Comparison of ENCODE assay signal across 27 cellular contexts in genomic region chr5:78622302-78622971, GRCh38.
"Had no signal": no experiment of that assay in that cellular context is flagged by ENCODE, and none has a peak within 500 bp of the region (broad histone marks: within the 10 kb centered on the region; RNA-seq: fewer than 3 reads in every experiment).

No MANE protein-coding gene starts in this region.

- FAIRE-seq: bronchial epithelial cell, islet of Langerhans had no signal

- H3K27me3 Mint-ChIP-seq: naive B cell had no signal

- H3K36me3 ChIP-seq: ovary, thyroid gland had no signal

- ATAC-seq: activated T-cell treated with anti-CD3 and anti-CD28 coated beads, Interleukin-2, amount 50 U/mL, for 4 hours; gastroesophageal sphincter; psoas muscle; right cardiac atrium; stimulated activated naive CD8-positive, alpha-beta T cell treated with anti-CD3 and anti-CD28 coated beads, Interleukin-15, Interleukin-2, amounts not matched to agents 100 U/mL and 50 U/mL, for 24 hours had no signal

- H3K4me3 ChIP-seq: gastroesophageal sphincter, ovary, psoas muscle, thyroid gland had no signal

- H3K27ac ChIP-seq: epithelial cell of prostate, gastroesophageal sphincter, ovary, psoas muscle, thyroid gland had no signal

- DNase-seq: activated CD4-positive, alpha-beta T cell treated with anti-CD3 and anti-CD28 coated beads for 4 hours; activated CD4-positive, alpha-beta T cell treated with anti-CD3 and anti-CD28 coated beads, Interleukin-2, amount 50 U/mL, for 48 hours; activated CD4-positive, CD25-positive, alpha-beta regulatory T cell; activated CD8-positive, alpha-beta memory T cell treated with anti-CD3 and anti-CD28 coated beads, Interleukin-2, amount 50 U/mL, for 48 hours; activated naive CD4-positive, alpha-beta T cell; activated T-cell treated with anti-CD3 and anti-CD28 coated beads, Interleukin-2, amount 50 U/mL, for 4 hours; cerebellar nuclear complex; cortex of kidney; head of caudate nucleus; mesendoderm; naive B cell; ovary; psoas muscle; right cardiac atrium; stimulated activated CD4-positive, alpha-beta T cell treated with anti-CD3 and anti-CD28 coated beads, Interleukin-12 subunit alpha, Interleukin-12 subunit beta, amount 100 ng/mL, for 4 hours; stimulated activated CD4-positive, alpha-beta T cell treated with anti-CD3 and anti-CD28 coated beads, Interleukin-4, amount 100 ng/mL, for 4 hours; stimulated activated naive CD8-positive, alpha-beta T cell treated with anti-CD3 and anti-CD28 coated beads, Interleukin-15, Interleukin-2, amounts not matched to agents 100 U/mL and 50 U/mL, for 24 hours; substantia nigra; T-helper 1 cell; T-helper 9 cell had no signal

- H3K9me3 ChIP-seq: ovary, thyroid gland had no signal

- H3K9me3 Mint-ChIP-seq: activated T-helper 2 cell treated with anti-CD3 and anti-CD28 coated beads, Interferon-gamma antibody, Interleukin-2, Interleukin-4, amounts not matched to agents 10 μg/mL and 5 μg/mL and 100 μg/mL, durations not matched to agents 14 hours and 24 hours and 36 hours had no signal

- H3K27me3 ChIP-seq: gastroesophageal sphincter, ovary, thyroid gland had no signal

- H3K4me3 Mint-ChIP-seq: activated naive CD8-positive, alpha-beta T cell; activated T-cell treated with anti-CD3 and anti-CD28 coated beads, Interleukin-2, amount 50 U/mL, for 4 hours; naive B cell had no signal

- H3K36me3 Mint-ChIP-seq: activated naive CD8-positive, alpha-beta T cell had no signal

- H3K27ac Mint-ChIP-seq: activated naive CD8-positive, alpha-beta T cell; activated T-helper 2 cell treated with anti-CD3 and anti-CD28 coated beads, Interferon-gamma antibody, Interleukin-2, Interleukin-4, amounts not matched to agents 10 μg/mL and 5 μg/mL and 100 μg/mL, durations not matched to agents 14 hours and 24 hours and 36 hours had no signal
